8 cellular contexts compared by ENCODE assay signal in the genomic region with DNA sequence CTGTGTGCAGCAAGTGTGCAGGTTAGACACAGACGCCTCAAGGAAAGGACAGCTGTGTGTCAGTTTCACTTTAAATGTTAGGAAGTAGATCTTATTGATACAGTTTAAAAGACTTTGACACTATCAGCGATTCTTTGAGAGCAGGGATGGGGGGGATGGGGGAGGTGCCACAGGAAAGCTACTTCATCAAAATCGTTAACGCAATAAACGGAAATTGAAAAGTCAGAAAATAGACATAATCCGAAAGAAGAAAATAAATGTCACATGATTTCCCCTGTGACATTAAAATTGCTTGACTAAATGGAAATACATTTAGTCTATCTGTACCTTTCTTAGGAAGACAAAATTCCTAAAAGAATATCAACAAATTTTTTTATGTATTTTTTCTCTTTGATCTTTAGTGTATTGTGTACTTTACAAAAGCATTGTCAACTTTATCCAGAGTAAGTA. TPM values are rescaled to one million over a fixed set of nuclear protein-coding genes. Genes with fewer than 3 reads are reported as not detected.
DNase-seq lines count a peak whose midpoint lies in the region; ATAC-seq, FAIRE-seq and TF ChIP-seq lines count a peak whose summit lies in the region.

No MANE protein-coding gene starts in this region.

- in situ Hi-C loops in KBM-7 (cut with MboI; ENCODE audit: low pct_unique_long_range_greater_than_20kb, low sequenced_read_pairs) = no loop called here

- peak overlapping the region; percentile 69 to 99 for H3K4me3 ChIP-seq in SK-N-SH (ENCODE audit: low read depth in 2 of 2, low read length in 1 of 2)
- H3K4me3 ChIP-seq in kidney (ENCODE audit: low read length in 2 of 2) = peak overlapping the region; percentile 72 to 97
- H3K4me3 ChIP-seq in subcutaneous abdominal adipose tissue (ENCODE audit: low read depth in 1 of 5, low read length in 5 of 5) = peak overlapping the region; percentile 76 to 98 (median 97)

- peaks cover 17% of the 10 kb centered on the region for H3F3A ChIP-seq in SK-N-SH (replicated peaks; ENCODE audit: insufficient read depth)

- FAIRE-seq in kidney (lab: Jason Lieb, UNC) = no peak

- WGBS in SK-N-SH (ENCODE audit: low lambda C conversion rate) = under 1% methylated on average over 6 of the region's 6 CpGs

- H3K9ac ChIP-seq in SK-N-SH = peak overlapping the region; percentile 93
- H3K9ac ChIP-seq in kidney (ENCODE audit: low read length in 2 of 2) = peak overlapping the region; percentile 70 to 86
- H3K9ac ChIP-seq in subcutaneous abdominal adipose tissue (ENCODE audit: low read length in 5 of 5) = peak overlapping the region; percentile 52 to 90 (median 84)

- intact Hi-C loops in activated T-helper 2 cell treated with anti-CD3 and anti-CD28 coated beads, Interferon-gamma antibody, Interleukin-2, Interleukin-4, amounts not matched to agents 10 μg/mL and 5 μg/mL and 100 μg/mL, durations not matched to agents 14 hours and 24 hours and 36 hours (cut with micrococcal nuclease) = loop anchor here (1.0 to 5.0 kb wide), 4 partner anchors 87 to 770 kb away; partner anchors contain the start of genes BMS1, CSGALNACT2 and HNRNPF
- intact Hi-C loops in kidney (cut with DNase I) = no loop called here

- H3K27me3 ChIP-seq in SK-N-SH (ENCODE audit: insufficient read depth) = no peaks in the 10 kb centered on the region
- no peaks in the 10 kb centered on the region for H3K27me3 ChIP-seq in subcutaneous abdominal adipose tissue (ENCODE audit: control insufficient read depth in 5 of 5, insufficient read depth in 4 of 5, low read length in 5 of 5)

- peak overlapping the region; percentile 98 for H3K27ac Mint-ChIP-seq in activated T-helper 2 cell treated with anti-CD3 and anti-CD28 coated beads, Interferon-gamma antibody, Interleukin-2, Interleukin-4, amounts not matched to agents 10 μg/mL and 5 μg/mL and 100 μg/mL, durations not matched to agents 14 hours and 24 hours and 36 hours

- CTCF ChIA-PET in SK-N-SH (lab: Yijun Ruan, JAX) = interaction anchor here (0.6 to 1.8 kb wide), 3 partner anchors 16 to 192 kb away, joined by 3 to 5 read pairs (median 3); no protein-coding TSS in a partner anchor

- TF ChIP-seq RAD21 in SK-N-SH (IDR thresholded peaks at IDR 0.05; ENCODE audit: low read length) = no peak

- peaks cover 0 to 4% of the 10 kb centered on the region in 2 experiments; a peak in 2 of 4 replicates for H3K4me1 ChIP-seq in SK-N-SH (ENCODE audit: control insufficient read depth in 1 of 2, insufficient read depth in 2 of 2, low read depth in 1 of 2, low read length in 1 of 2)
- H3K4me1 ChIP-seq in kidney (ENCODE audit: control insufficient read depth in 1 of 2, insufficient read depth in 1 of 2, low read depth in 1 of 2, low read length in 2 of 2) = peaks cover 5 to 6% of the 10 kb centered on the region in 2 donors
- peaks cover 0 to 15% (median 13%) of the 10 kb centered on the region in 5 donors for H3K4me1 ChIP-seq in subcutaneous abdominal adipose tissue (ENCODE audit: control insufficient read depth in 5 of 5, insufficient read depth in 5 of 5, low read length in 5 of 5)

- no peak for TF ChIP-seq CTCF in SK-N-SH (IDR thresholded peaks at IDR 0.05)
- TF ChIP-seq CTCF in kidney (IDR thresholded peaks at IDR 0.05; ENCODE audit: borderline replicate concordance, extremely low read depth, insufficient read depth) = no peak

- H4K20me1 ChIP-seq in SK-N-SH (ENCODE audit: insufficient read depth) = no peaks in the 10 kb centered on the region

- peak overlapping the region; percentile 96 for H2AFZ ChIP-seq in SK-N-SH (ENCODE audit: low read depth)

- peaks cover 24% of the 10 kb centered on the region for H3K4me1 Mint-ChIP-seq in activated T-helper 2 cell treated with anti-CD3 and anti-CD28 coated beads, Interferon-gamma antibody, Interleukin-2, Interleukin-4, amounts not matched to agents 10 μg/mL and 5 μg/mL and 100 μg/mL, durations not matched to agents 14 hours and 24 hours and 36 hours (ENCODE audit: low read depth)

- H3K9me3 ChIP-seq in SK-N-SH = no peaks in the 10 kb centered on the region
- H3K9me3 ChIP-seq in kidney (ENCODE audit: control insufficient read depth in 1 of 2, low read length in 2 of 2) = no peaks in the 10 kb centered on the region
- H3K9me3 ChIP-seq in subcutaneous abdominal adipose tissue (ENCODE audit: control insufficient read depth in 5 of 5, low read length in 5 of 5) = no peaks in the 10 kb centered on the region

- H3K27ac ChIP-seq in SK-N-SH (ENCODE audit: low read depth in 2 of 2, low read length in 1 of 2) (peak overlapping the region; percentile 86 to 95), kidney (ENCODE audit: low read depth in 2 of 2, low read length in 2 of 2) (peak overlapping the region; percentile 95 to 98), subcutaneous abdominal adipose tissue (ENCODE audit: low read depth, low read length) (peak overlapping the region; percentile 84)

- H3K27me3 Mint-ChIP-seq in activated T-helper 2 cell treated with anti-CD3 and anti-CD28 coated beads, Interferon-gamma antibody, Interleukin-2, Interleukin-4, amounts not matched to agents 10 μg/mL and 5 μg/mL and 100 μg/mL, durations not matched to agents 14 hours and 24 hours and 36 hours (ENCODE audit: low read depth) = no peaks in the 10 kb centered on the region

- no peaks in the 10 kb centered on the region for H3K9me2 ChIP-seq in SK-N-SH

- no peak for TF ChIP-seq EP300 in SK-N-SH (IDR thresholded peaks at IDR 0.05; ENCODE audit: borderline replicate concordance in 1 of 2, low read depth in 1 of 2, low read length in 1 of 2)

- no peaks in the 10 kb centered on the region for H3K9me3 Mint-ChIP-seq in activated T-helper 2 cell treated with anti-CD3 and anti-CD28 coated beads, Interferon-gamma antibody, Interleukin-2, Interleukin-4, amounts not matched to agents 10 μg/mL and 5 μg/mL and 100 μg/mL, durations not matched to agents 14 hours and 24 hours and 36 hours

- H3K4me2 ChIP-seq in SK-N-SH = peak overlapping the region; percentile 86

- peaks cover 22% of the 10 kb centered on the region for H3K36me3 Mint-ChIP-seq in activated T-helper 2 cell treated with anti-CD3 and anti-CD28 coated beads, Interferon-gamma antibody, Interleukin-2, Interleukin-4, amounts not matched to agents 10 μg/mL and 5 μg/mL and 100 μg/mL, durations not matched to agents 14 hours and 24 hours and 36 hours (ENCODE audit: low read depth)

- peaks cover 27% of the 10 kb centered on the region for H3K79me2 ChIP-seq in SK-N-SH (ENCODE audit: insufficient read depth)

- POLR2A ChIA-PET in SK-N-SH (lab: Yijun Ruan, JAX) = interaction anchor here (1.2 kb wide), 1 partner anchor 144 kb away, joined by 3 read pairs; the partner anchor contains the start of gene BMS1

- H3K4me3 Mint-ChIP-seq in activated T-helper 2 cell treated with anti-CD3 and anti-CD28 coated beads, Interferon-gamma antibody, Interleukin-2, Interleukin-4, amounts not matched to agents 10 μg/mL and 5 μg/mL and 100 μg/mL, durations not matched to agents 14 hours and 24 hours and 36 hours (ENCODE audit: low read depth) = peak overlapping the region; percentile 96

- no peak for DNase-seq in SK-N-SH
- no peak for DNase-seq in activated T-helper 2 cell treated with anti-CD3 and anti-CD28 coated beads, Interferon-gamma antibody, Interleukin-2, Interleukin-4, amounts not matched to agents 10 μg/mL and 5 μg/mL and 100 μg/mL, durations not matched to agents 14 hours and 24 hours and 36 hours (ENCODE audit: low spot score)
- no peak for DNase-seq in kidney
- DNase-seq in NCI-H345 treated with DMSO at 0.1 percent for 48 hours (lab: John Stamatoyannopoulos, UW; ENCODE audit: unreplicated experiment) = no peak
- DNase-seq in KBM-7 = no peak
- DNase-seq in activated CD8-positive, alpha-beta memory T cell treated with anti-CD3 and anti-CD28 coated beads, Interleukin-2, amount 50 U/mL, for 48 hours = no peak

- H3K36me3 ChIP-seq in SK-N-SH (replicated peaks in 1 of 2; ENCODE audit: control insufficient read depth in 1 of 2, insufficient read depth in 2 of 2, low read length in 1 of 2) = no peaks in the 10 kb centered on the region
- no peaks in the 10 kb centered on the region for H3K36me3 ChIP-seq in kidney (ENCODE audit: control insufficient read depth in 1 of 2, insufficient read depth in 2 of 2, low read length in 2 of 2)
- H3K36me3 ChIP-seq in subcutaneous abdominal adipose tissue (ENCODE audit: control insufficient read depth in 5 of 5, insufficient read depth in 5 of 5, low read length in 5 of 5) = no peaks in the 10 kb centered on the region

- ATAC-seq in SK-N-SH treated with all-trans-retinoic acid at 6 μM for 48 hours = no peak

TF ChIP-seq in SK-N-SH, 30 proteins besides CTCF, POLR2A, EP300 and RAD21:
- TF ChIP-seq RFX5 (IDR thresholded peaks at IDR 0.05; ENCODE audit: low read length) = 0 out of 2 replicates have a peak, but pooled peaks have one; percentile 11
- no peak for TF ChIP-seq SMC3 (IDR thresholded peaks at IDR 0.05; ENCODE audit: low read depth, low read length)

TF ChIP-seq in SK-N-SH treated with all-trans-retinoic acid at 6 μM for 48 hours, 23 proteins besides CTCF, POLR2A, EP300 and RAD21 (continues in another document):
- TF ChIP-seq BACH2 (CRISPR knock-in tag; IDR thresholded peaks at IDR 0.05; ENCODE audit: borderline replicate concordance) (no peak), GLIS3 (CRISPR knock-in tag; IDR thresholded peaks at IDR 0.05) (no peak)

RNA-seq across cellular contexts. Expression of gene ZNF33B, which starts 0.5 kb away (rescaled TPM):
- polyA plus RNA-seq in SK-N-SH (2012; rRNA removed) (5.6 and 9.3 TPM in 2 replicates), kidney (ENCODE audit: insufficient read depth, low read depth, low replicate concordance) (15.5 TPM)
- polyA plus RNA-seq in SK-N-SH (2012; cell fraction: cytosol; rRNA removed) = 6.3 and 7.8 TPM in 2 replicates
- polyA plus RNA-seq in SK-N-SH (2012; cell fraction: nucleus; rRNA removed) = 9.5 and 21.2 TPM in 2 replicates
- total RNA-seq in activated T-helper 2 cell treated with anti-CD3 and anti-CD28 coated beads, Interferon-gamma antibody, Interleukin-2, Interleukin-4, amounts not matched to agents 10 μg/mL and 5 μg/mL and 100 μg/mL, durations not matched to agents 14 hours and 24 hours and 36 hours = 6.3 and 6.5 TPM in 2 replicates
- total RNA-seq in kidney = 47.0 TPM
